ENCODE assay signal across 1 cellular context in the genomic region with DNA sequence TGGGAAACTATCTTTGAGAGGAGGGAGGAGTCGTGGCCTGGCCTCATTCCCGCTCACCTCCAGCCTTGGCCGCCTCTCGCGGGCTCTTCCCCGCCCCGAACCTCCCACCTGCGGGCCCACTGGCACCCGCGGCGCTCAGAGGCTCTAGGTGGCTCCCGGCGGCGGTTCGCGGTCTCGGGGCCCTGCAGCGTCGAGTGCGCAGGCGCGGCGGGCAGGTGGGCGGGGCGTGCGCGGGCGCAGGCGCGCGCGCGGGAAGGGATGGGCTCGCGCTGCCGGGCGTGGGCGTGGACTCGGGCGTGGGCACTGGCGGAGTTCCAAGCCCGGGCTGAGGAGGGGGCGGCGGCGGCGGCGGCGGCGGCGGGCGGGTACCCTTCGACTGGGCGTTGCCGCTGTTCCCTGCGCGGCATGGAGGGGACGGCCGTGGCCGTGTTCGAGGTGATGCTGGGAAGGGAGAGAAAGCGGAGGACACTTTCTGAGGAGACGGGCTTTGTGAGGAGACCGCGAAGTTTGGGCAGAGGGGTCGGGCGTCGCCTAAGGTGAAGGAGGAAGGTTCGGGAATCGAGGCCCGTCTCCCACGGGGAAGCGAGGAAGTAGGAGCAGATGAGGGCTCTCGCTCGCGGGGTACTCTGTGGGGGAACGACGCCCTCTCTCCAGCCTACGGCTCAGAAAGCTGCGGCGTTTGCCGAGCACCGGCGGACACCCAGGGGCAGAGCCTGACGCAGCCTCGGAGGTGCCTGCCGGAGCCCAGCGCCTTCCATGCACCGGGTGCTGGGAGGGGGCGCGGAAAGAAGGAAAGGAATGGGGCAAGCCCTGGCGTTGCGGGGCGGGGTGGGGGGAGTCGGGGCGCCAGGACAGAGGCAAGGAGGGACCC.
TF ChIP-seq lines count a peak whose summit lies in the region.

No MANE protein-coding gene starts in this region.

TF ChIP-seq in HepG2, 621 proteins besides CTCF, POLR2A, EP300 and RAD21 (continued from another document and continues in another):
- TF ChIP-seq, protein P1, sequence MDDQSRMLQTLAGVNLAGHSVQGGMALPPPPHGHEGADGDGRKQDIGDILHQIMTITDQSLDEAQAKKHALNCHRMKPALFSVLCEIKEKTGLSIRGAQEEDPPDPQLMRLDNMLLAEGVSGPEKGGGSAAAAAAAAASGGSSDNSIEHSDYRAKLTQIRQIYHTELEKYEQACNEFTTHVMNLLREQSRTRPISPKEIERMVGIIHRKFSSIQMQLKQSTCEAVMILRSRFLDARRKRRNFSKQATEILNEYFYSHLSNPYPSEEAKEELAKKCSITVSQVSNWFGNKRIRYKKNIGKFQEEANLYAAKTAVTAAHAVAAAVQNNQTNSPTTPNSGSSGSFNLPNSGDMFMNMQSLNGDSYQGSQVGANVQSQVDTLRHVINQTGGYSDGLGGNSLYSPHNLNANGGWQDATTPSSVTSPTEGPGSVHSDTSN (CRISPR knock-in tag; IDR thresholded peaks at IDR 0.05; ENCODE audit: borderline replicate concordance) = no peak
- TF ChIP-seq, protein P2, sequence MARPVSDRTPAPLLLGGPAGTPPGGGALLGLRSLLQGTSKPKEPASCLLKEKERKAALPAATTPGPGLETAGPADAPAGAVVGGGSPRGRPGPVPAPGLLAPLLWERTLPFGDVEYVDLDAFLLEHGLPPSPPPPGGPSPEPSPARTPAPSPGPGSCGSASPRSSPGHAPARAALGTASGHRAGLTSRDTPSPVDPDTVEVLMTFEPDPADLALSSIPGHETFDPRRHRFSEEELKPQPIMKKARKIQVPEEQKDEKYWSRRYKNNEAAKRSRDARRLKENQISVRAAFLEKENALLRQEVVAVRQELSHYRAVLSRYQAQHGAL (CRISPR knock-in tag; IDR thresholded peaks at IDR 0.05; ENCODE audit: not compliant biosample characterization) = no peak
- TF ChIP-seq SRSF4 (IDR thresholded peaks at IDR 0.05; ENCODE audit: low read depth, low read length, poor library complexity, severe bottlenecking) (no peak), ZSCAN22 (CRISPR knock-in tag; IDR thresholded peaks at IDR 0.05) (no peak), FOXK1 (CRISPR knock-in tag; IDR thresholded peaks at IDR 0.05; ENCODE audit: borderline replicate concordance, low read depth) (peak; percentile 27; the same call in 1 of the 2 replicates), GABPA (IDR thresholded peaks at IDR 0.05; ENCODE audit: low read depth, low read length) (no peak), GABPA (CRISPR knock-in tag; IDR thresholded peaks at IDR 0.05; ENCODE audit: low read depth) (no peak), FOSL1 (CRISPR knock-in tag; IDR thresholded peaks at IDR 0.05; ENCODE audit: borderline replicate concordance) (no peak), ZNF12 (CRISPR knock-in tag; IDR thresholded peaks at IDR 0.05) (no peak), NAIF1 (CRISPR knock-in tag; IDR thresholded peaks at IDR 0.05; ENCODE audit: borderline replicate concordance) (no peak), MLLT10 (CRISPR knock-in tag; IDR thresholded peaks at IDR 0.05) (no peak), KDM1A (CRISPR knock-in tag; IDR thresholded peaks at IDR 0.05) (no peak), KLF6 (CRISPR knock-in tag; IDR thresholded peaks at IDR 0.05) (0 out of 2 replicates have a peak, but pooled peaks have one; percentile 43), MED13 (CRISPR knock-in tag; IDR thresholded peaks at IDR 0.05) (no peak), TEAD3 (CRISPR knock-in tag; optimal IDR thresholded peaks at IDR 0.05; ENCODE audit: borderline replicate concordance) (no peak), CENPT (CRISPR knock-in tag; IDR thresholded peaks at IDR 0.05; ENCODE audit: low read depth) (no peak), ZNF468 (CRISPR knock-in tag; IDR thresholded peaks at IDR 0.05) (no peak), KDM5A (IDR thresholded peaks at IDR 0.05; ENCODE audit: borderline replicate concordance, low read length) (no peak), SNAI1 (CRISPR knock-in tag; IDR thresholded peaks at IDR 0.05; ENCODE audit: borderline replicate concordance) (0 out of 2 replicates have a peak, but pooled peaks have one; percentile 10), ARNT (IDR thresholded peaks at IDR 0.05) (no peak), ZSCAN30 (CRISPR knock-in tag; IDR thresholded peaks at IDR 0.05) (no peak), ZNF333 (CRISPR knock-in tag; IDR thresholded peaks at IDR 0.05; ENCODE audit: borderline replicate concordance) (no peak), ZNF441 (CRISPR knock-in tag; IDR thresholded peaks at IDR 0.05; ENCODE audit: borderline replicate concordance) (no peak; the same call in 1 of the 2 replicates)
- TF ChIP-seq, protein P3, sequence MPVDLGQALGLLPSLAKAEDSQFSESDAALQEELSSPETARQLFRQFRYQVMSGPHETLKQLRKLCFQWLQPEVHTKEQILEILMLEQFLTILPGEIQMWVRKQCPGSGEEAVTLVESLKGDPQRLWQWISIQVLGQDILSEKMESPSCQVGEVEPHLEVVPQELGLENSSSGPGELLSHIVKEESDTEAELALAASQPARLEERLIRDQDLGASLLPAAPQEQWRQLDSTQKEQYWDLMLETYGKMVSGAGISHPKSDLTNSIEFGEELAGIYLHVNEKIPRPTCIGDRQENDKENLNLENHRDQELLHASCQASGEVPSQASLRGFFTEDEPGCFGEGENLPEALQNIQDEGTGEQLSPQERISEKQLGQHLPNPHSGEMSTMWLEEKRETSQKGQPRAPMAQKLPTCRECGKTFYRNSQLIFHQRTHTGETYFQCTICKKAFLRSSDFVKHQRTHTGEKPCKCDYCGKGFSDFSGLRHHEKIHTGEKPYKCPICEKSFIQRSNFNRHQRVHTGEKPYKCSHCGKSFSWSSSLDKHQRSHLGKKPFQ (CRISPR knock-in tag; IDR thresholded peaks at IDR 0.05; ENCODE audit: insufficient replicate concordance) = no peak
- TF ChIP-seq, protein P4, sequence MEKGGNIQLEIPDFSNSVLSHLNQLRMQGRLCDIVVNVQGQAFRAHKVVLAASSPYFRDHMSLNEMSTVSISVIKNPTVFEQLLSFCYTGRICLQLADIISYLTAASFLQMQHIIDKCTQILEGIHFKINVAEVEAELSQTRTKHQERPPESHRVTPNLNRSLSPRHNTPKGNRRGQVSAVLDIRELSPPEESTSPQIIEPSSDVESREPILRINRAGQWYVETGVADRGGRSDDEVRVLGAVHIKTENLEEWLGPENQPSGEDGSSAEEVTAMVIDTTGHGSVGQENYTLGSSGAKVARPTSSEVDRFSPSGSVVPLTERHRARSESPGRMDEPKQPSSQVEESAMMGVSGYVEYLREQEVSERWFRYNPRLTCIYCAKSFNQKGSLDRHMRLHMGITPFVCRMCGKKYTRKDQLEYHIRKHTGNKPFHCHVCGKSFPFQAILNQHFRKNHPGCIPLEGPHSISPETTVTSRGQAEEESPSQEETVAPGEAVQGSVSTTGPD (CRISPR knock-in tag; IDR thresholded peaks at IDR 0.05) = no peak
- TF ChIP-seq, protein P5, sequence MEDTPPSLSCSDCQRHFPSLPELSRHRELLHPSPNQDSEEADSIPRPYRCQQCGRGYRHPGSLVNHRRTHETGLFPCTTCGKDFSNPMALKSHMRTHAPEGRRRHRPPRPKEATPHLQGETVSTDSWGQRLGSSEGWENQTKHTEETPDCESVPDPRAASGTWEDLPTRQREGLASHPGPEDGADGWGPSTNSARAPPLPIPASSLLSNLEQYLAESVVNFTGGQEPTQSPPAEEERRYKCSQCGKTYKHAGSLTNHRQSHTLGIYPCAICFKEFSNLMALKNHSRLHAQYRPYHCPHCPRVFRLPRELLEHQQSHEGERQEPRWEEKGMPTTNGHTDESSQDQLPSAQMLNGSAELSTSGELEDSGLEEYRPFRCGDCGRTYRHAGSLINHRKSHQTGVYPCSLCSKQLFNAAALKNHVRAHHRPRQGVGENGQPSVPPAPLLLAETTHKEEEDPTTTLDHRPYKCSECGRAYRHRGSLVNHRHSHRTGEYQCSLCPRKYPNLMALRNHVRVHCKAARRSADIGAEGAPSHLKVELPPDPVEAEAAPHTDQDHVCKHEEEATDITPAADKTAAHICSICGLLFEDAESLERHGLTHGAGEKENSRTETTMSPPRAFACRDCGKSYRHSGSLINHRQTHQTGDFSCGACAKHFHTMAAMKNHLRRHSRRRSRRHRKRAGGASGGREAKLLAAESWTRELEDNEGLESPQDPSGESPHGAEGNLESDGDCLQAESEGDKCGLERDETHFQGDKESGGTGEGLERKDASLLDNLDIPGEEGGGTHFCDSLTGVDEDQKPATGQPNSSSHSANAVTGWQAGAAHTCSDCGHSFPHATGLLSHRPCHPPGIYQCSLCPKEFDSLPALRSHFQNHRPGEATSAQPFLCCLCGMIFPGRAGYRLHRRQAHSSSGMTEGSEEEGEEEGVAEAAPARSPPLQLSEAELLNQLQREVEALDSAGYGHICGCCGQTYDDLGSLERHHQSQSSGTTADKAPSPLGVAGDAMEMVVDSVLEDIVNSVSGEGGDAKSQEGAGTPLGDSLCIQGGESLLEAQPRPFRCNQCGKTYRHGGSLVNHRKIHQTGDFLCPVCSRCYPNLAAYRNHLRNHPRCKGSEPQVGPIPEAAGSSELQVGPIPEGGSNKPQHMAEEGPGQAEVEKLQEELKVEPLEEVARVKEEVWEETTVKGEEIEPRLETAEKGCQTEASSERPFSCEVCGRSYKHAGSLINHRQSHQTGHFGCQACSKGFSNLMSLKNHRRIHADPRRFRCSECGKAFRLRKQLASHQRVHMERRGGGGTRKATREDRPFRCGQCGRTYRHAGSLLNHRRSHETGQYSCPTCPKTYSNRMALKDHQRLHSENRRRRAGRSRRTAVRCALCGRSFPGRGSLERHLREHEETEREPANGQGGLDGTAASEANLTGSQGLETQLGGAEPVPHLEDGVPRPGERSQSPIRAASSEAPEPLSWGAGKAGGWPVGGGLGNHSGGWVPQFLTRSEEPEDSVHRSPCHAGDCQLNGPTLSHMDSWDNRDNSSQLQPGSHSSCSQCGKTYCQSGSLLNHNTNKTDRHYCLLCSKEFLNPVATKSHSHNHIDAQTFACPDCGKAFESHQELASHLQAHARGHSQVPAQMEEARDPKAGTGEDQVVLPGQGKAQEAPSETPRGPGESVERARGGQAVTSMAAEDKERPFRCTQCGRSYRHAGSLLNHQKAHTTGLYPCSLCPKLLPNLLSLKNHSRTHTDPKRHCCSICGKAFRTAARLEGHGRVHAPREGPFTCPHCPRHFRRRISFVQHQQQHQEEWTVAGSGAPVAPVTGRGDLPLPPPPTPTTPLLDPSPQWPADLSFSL (CRISPR knock-in tag; IDR thresholded peaks at IDR 0.05) = no peak
- TF ChIP-seq, protein P6, sequence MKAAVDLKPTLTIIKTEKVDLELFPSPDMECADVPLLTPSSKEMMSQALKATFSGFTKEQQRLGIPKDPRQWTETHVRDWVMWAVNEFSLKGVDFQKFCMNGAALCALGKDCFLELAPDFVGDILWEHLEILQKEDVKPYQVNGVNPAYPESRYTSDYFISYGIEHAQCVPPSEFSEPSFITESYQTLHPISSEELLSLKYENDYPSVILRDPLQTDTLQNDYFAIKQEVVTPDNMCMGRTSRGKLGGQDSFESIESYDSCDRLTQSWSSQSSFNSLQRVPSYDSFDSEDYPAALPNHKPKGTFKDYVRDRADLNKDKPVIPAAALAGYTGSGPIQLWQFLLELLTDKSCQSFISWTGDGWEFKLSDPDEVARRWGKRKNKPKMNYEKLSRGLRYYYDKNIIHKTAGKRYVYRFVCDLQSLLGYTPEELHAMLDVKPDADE (CRISPR knock-in tag; IDR thresholded peaks at IDR 0.05) = no peak
- TF ChIP-seq, protein P7, sequence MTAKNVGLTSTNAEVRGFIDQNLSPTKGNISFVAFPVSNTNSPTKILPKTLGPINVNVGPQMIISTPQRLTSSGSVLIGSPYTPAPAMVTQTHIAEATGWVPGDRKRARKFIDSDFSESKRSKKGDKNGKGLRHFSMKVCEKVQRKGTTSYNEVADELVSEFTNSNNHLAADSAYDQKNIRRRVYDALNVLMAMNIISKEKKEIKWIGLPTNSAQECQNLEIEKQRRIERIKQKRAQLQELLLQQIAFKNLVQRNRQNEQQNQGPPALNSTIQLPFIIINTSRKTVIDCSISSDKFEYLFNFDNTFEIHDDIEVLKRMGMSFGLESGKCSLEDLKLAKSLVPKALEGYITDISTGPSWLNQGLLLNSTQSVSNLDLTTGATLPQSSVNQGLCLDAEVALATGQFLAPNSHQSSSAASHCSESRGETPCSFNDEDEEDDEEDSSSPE (CRISPR knock-in tag; IDR thresholded peaks at IDR 0.05) = peak; percentile 86
- TF ChIP-seq, protein P8, sequence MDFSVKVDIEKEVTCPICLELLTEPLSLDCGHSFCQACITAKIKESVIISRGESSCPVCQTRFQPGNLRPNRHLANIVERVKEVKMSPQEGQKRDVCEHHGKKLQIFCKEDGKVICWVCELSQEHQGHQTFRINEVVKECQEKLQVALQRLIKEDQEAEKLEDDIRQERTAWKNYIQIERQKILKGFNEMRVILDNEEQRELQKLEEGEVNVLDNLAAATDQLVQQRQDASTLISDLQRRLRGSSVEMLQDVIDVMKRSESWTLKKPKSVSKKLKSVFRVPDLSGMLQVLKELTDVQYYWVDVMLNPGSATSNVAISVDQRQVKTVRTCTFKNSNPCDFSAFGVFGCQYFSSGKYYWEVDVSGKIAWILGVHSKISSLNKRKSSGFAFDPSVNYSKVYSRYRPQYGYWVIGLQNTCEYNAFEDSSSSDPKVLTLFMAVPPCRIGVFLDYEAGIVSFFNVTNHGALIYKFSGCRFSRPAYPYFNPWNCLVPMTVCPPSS (IDR thresholded peaks at IDR 0.05) = no peak
- TF ChIP-seq, protein P9, sequence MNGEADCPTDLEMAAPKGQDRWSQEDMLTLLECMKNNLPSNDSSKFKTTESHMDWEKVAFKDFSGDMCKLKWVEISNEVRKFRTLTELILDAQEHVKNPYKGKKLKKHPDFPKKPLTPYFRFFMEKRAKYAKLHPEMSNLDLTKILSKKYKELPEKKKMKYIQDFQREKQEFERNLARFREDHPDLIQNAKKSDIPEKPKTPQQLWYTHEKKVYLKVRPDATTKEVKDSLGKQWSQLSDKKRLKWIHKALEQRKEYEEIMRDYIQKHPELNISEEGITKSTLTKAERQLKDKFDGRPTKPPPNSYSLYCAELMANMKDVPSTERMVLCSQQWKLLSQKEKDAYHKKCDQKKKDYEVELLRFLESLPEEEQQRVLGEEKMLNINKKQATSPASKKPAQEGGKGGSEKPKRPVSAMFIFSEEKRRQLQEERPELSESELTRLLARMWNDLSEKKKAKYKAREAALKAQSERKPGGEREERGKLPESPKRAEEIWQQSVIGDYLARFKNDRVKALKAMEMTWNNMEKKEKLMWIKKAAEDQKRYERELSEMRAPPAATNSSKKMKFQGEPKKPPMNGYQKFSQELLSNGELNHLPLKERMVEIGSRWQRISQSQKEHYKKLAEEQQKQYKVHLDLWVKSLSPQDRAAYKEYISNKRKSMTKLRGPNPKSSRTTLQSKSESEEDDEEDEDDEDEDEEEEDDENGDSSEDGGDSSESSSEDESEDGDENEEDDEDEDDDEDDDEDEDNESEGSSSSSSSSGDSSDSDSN (CRISPR knock-in tag; IDR thresholded peaks at IDR 0.05) = peak; percentile 79
- TF ChIP-seq, protein P10, sequence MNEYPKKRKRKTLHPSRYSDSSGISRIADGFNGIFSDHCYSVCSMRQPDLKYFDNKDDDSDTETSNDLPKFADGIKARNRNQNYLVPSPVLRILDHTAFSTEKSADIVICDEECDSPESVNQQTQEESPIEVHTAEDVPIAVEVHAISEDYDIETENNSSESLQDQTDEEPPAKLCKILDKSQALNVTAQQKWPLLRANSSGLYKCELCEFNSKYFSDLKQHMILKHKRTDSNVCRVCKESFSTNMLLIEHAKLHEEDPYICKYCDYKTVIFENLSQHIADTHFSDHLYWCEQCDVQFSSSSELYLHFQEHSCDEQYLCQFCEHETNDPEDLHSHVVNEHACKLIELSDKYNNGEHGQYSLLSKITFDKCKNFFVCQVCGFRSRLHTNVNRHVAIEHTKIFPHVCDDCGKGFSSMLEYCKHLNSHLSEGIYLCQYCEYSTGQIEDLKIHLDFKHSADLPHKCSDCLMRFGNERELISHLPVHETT (CRISPR knock-in tag; conservative IDR thresholded peaks at IDR 0.05) = no peak
